ENCODE assay signal across 20 cellular contexts in genomic region chr3:64913515-64913914, GRCh38.
"Had no signal": no experiment of that assay in that cellular context is flagged by ENCODE, and none has a peak within 500 bp of the region (broad histone marks: within the 10 kb centered on the region; RNA-seq: fewer than 3 reads in every experiment).

No MANE protein-coding gene starts in this region.

- H3K36me3 ChIP-seq: esophagus muscularis mucosa, gastroesophageal sphincter, heart left ventricle, left lung, lower lobe of right lung had no signal

- H3K9me3 ChIP-seq: esophagus muscularis mucosa, gastroesophageal sphincter, heart left ventricle, lower lobe of right lung had no signal

- H3K4me1 ChIP-seq: lower lobe of right lung had no signal

- DNase-seq: dermis blood vessel endothelial cell; dorsolateral prefrontal cortex; effector CD4-positive, alpha-beta T cell; effector memory CD4-positive, alpha-beta T cell; foreskin keratinocyte; heart left ventricle; hypothalamus; immature natural killer cell; islet precursor cell; kidney; kidney glomerular epithelial cell; left lung; left ventricle myocardium superior; lower lobe of right lung; mesenchymal stem cell; midbrain had no signal

- H3K4me2 ChIP-seq: hepatocyte had no signal

- H3K4me3 ChIP-seq: coronary artery, dorsolateral prefrontal cortex, esophagus muscularis mucosa, gastroesophageal sphincter, heart left ventricle, hepatocyte, left lung, lower lobe of right lung had no signal

- H3K27ac ChIP-seq: coronary artery, dorsolateral prefrontal cortex, esophagus muscularis mucosa, foreskin keratinocyte, gastroesophageal sphincter, heart left ventricle, hepatocyte, left lung, lower lobe of right lung had no signal

- ATAC-seq: foreskin keratinocyte, gastroesophageal sphincter, heart left ventricle, left lung, left ventricle myocardium superior, lower lobe of right lung had no signal

- H3K79me2 ChIP-seq: hepatocyte had no signal

- H2AFZ ChIP-seq: hepatocyte had no signal

- H3K27me3 ChIP-seq: esophagus muscularis mucosa, foreskin keratinocyte, gastroesophageal sphincter, heart left ventricle, hepatocyte, left lung had no signal
